Comparison of ENCODE assay signal across 15 cellular contexts in the genomic region with DNA sequence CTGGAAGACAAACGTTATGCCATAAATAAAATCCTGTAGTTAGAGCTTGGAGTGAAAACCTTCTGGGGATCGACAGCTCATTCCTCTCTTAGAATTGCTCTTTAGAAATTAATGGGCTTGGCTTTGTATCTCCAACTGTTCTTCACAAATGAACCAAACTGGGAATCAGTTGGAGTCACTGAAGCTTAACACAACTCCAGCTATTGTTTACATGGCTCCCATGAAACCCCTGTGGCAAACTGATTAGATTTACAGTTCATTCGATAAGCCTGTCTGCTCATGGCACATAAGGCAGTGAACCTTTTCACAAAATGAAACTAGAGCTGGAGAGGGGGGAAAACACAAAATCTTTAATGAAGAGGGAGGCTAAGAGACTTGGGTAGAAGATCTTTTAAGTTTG. TPM values are rescaled to one million over a fixed set of nuclear protein-coding genes. Genes with fewer than 3 reads are reported as not detected.
DNase-seq lines count a peak whose midpoint lies in the region; ATAC-seq and TF ChIP-seq lines count a peak whose summit lies in the region.
"Had no signal": no experiment of that assay in that cellular context is flagged by ENCODE, and none has a peak within 500 bp of the region (broad histone marks: within the 10 kb centered on the region; RNA-seq: fewer than 3 reads in every experiment).

No MANE protein-coding gene starts in this region.

- peaks cover 6% of the 10 kb centered on the region for H3K36me3 Mint-ChIP-seq in natural killer cell treated with Interleukin-12 subunit alpha and Interleukin-12 subunit beta and Interleukin-15 and Interleukin-18, amount 100 ng/mL, for 72 hours
- no peaks in the 10 kb centered on the region for H3K36me3 Mint-ChIP-seq in natural killer cell

- H3K36me3 ChIP-seq in stomach = no peaks in the 10 kb centered on the region
- no peaks in the 10 kb centered on the region for H3K36me3 ChIP-seq in brain microvascular endothelial cell (replicated peaks)
- H3K36me3 ChIP-seq in transverse colon = no peaks in the 10 kb centered on the region

- H3K27me3 ChIP-seq in stomach (no peaks in the 10 kb centered on the region), brain microvascular endothelial cell (replicated peaks) (no peaks in the 10 kb centered on the region), transverse colon (no peaks in the 10 kb centered on the region)

- H3K4me1 ChIP-seq in stomach (peaks cover 0 to 15% (median 0%) of the 10 kb centered on the region in 4 donors), transverse colon (no peaks in the 10 kb centered on the region)

- TF ChIP-seq EP300 in stomach (IDR thresholded peaks at IDR 0.05) = no peak
- no peak for TF ChIP-seq EP300 in transverse colon (IDR thresholded peaks at IDR 0.05; ENCODE audit: low read depth)

- H3K27ac ChIP-seq in stomach (peak overlapping the region in 4 of 5 donors; percentile 16 to 53 (median 44)), brain microvascular endothelial cell (no peak overlapping the region), transverse colon (no peak overlapping the region)

- H3K27me3 Mint-ChIP-seq in natural killer cell treated with Interleukin-12 subunit alpha and Interleukin-12 subunit beta and Interleukin-15 and Interleukin-18, amount 100 ng/mL, for 72 hours = peaks cover 2 to 20% of the 10 kb centered on the region in 2 donors
- H3K27me3 Mint-ChIP-seq in natural killer cell (ENCODE audit: low read depth in 2 of 2) = peaks cover 2 to 10% of the 10 kb centered on the region in 2 donors

- H3K9me3 Mint-ChIP-seq in natural killer cell treated with Interleukin-12 subunit alpha and Interleukin-12 subunit beta and Interleukin-15 and Interleukin-18, amount 100 ng/mL, for 72 hours = no peaks in the 10 kb centered on the region
- H3K9me3 Mint-ChIP-seq in natural killer cell = no peaks in the 10 kb centered on the region

- peak overlapping the region; percentile 42 to 88 for H3K27ac Mint-ChIP-seq in natural killer cell treated with Interleukin-12 subunit alpha and Interleukin-12 subunit beta and Interleukin-15 and Interleukin-18, amount 100 ng/mL, for 72 hours
- no peak overlapping the region for H3K27ac Mint-ChIP-seq in natural killer cell

- WGBS in stomach, 5 donors = 23 to 57% (median 39%) methylated on average over 3 of the region's 3 CpGs
- 80 to 84% methylated on average over 3 of the region's 3 CpGs for WGBS in transverse colon (ENCODE audit: low coverage in 1 of 2), 2 donors

- DNase-seq in natural killer cell treated with Interleukin-12 subunit alpha and Interleukin-12 subunit beta and Interleukin-15 and Interleukin-18, amount 100 ng/mL, for 72 hours (ENCODE audit: low spot score) = no peak
- DNase-seq in natural killer cell (no peak), NCI-H345 (lab: John Stamatoyannopoulos, UW) (peak; percentile 65), foreskin melanocyte (peak; percentile 32), stomach (no peak), brain microvascular endothelial cell (no peak), transverse colon (no peak)
- DNase-seq: COR-L47, EL, GOT3, NCI-H1436, NCI-H2081 treated with DMSO at 0.1 percent for 48 hours had no signal

- H3K9me3 ChIP-seq in stomach (no peaks in the 10 kb centered on the region), transverse colon (no peaks in the 10 kb centered on the region)

- peaks cover 15 to 21% of the 10 kb centered on the region in 2 donors for H3K4me1 Mint-ChIP-seq in natural killer cell treated with Interleukin-12 subunit alpha and Interleukin-12 subunit beta and Interleukin-15 and Interleukin-18, amount 100 ng/mL, for 72 hours (ENCODE audit: low read depth in 2 of 2)
- peaks cover 7 to 15% of the 10 kb centered on the region in 2 donors for H3K4me1 Mint-ChIP-seq in natural killer cell

- H3K4me3 Mint-ChIP-seq in natural killer cell treated with Interleukin-12 subunit alpha and Interleukin-12 subunit beta and Interleukin-15 and Interleukin-18, amount 100 ng/mL, for 72 hours = no peak overlapping the region
- no peak overlapping the region for H3K4me3 Mint-ChIP-seq in natural killer cell

- no peak for ATAC-seq in natural killer cell treated with Interleukin-12 subunit alpha and Interleukin-12 subunit beta and Interleukin-15 and Interleukin-18, amount 100 ng/mL, for 72 hours
- no peak for ATAC-seq in natural killer cell
- no peak for ATAC-seq in GM18861 (IDR thresholded peaks at IDR 0.05; ENCODE audit: unreplicated experiment)
- ATAC-seq: K562, Panc1 had no signal

- in situ Hi-C loops in brain microvascular endothelial cell (cut with HindIII; ENCODE audit: low pct_ligation_motif_present, low sequenced_read_pairs) (no loop called here), transverse colon (cut with MboI; ENCODE audit: low pct_ligation_motif_present in 1 of 4, low pct_unique_long_range_greater_than_20kb in 1 of 4, low sequenced_read_pairs in 3 of 4) (no loop called here)

- no peak overlapping the region for H3K4me3 ChIP-seq in stomach
- no peak overlapping the region for H3K4me3 ChIP-seq in brain microvascular endothelial cell (ENCODE audit: low read depth, low read length)
- no peak overlapping the region for H3K4me3 ChIP-seq in transverse colon
- H3K4me3 ChIP-seq: K562 had no signal

- TF ChIP-seq CTCF in natural killer cell (IDR thresholded peaks at IDR 0.05) = no peak
- TF ChIP-seq CTCF in stomach (IDR thresholded peaks at IDR 0.05) = no peak
- no peak for TF ChIP-seq CTCF in brain microvascular endothelial cell (IDR thresholded peaks at IDR 0.05; ENCODE audit: low read depth, low read length, missing control alignments)
- TF ChIP-seq CTCF in transverse colon (IDR thresholded peaks at IDR 0.05) = no peak

- no peak for TF ChIP-seq POLR2A in stomach (IDR thresholded peaks at IDR 0.05)
- no peak for TF ChIP-seq POLR2A in transverse colon (IDR thresholded peaks at IDR 0.05)

- intact Hi-C loops in natural killer cell (cut with micrococcal nuclease) (no loop called here), stomach (cut with DNase I; ENCODE audit: low total_unique reads) (no loop called here), transverse colon (cut with DNase I; ENCODE audit: low total_unique reads) (no loop called here)

RNA-seq across cellular contexts. Expression of a gene that starts 11.6 kb away (rescaled TPM):
- 10 to 100 TPM; 15.6 to 36.9 TPM for total RNA-seq in natural killer cell treated with Interleukin-12 subunit alpha and Interleukin-12 subunit beta and Interleukin-15 and Interleukin-18, amount 100 ng/mL, for 72 hours
- total RNA-seq in natural killer cell (10 to 100 TPM; 34.0 to 52.8 (median 38.3) TPM), stomach (100 to 1,000 TPM in 3 of 5 donors, 10 to 100 TPM in 2; 20.4 to 391 (median 212) TPM), transverse colon (100 to 1,000 TPM in 3 of 4 donors, 10 to 100 TPM in 1; 80.4 to 267 (median 207) TPM)
- polyA plus RNA-seq in stomach = 10 to 100 TPM; 10.7 to 19.5 (median 18.4) TPM

Comparison
In these comparisons a context has a peak if more than half of its experiments do, and no peak if none do; other contexts are left out.
1. H3K27ac Mint-ChIP-seq: peak in natural killer cell treated with Interleukin-12 subunit alpha and Interleukin-12 subunit beta and Interleukin-15 and Interleukin-18, amount 100 ng/mL, for 72 hours (2 of 2); none in natural killer cell (0 of 2).
2. DNase-seq: peak in NCI-H345 (single experiment) and foreskin melanocyte (single experiment); none in natural killer cell treated with Interleukin-12 subunit alpha and Interleukin-12 subunit beta and Interleukin-15 and Interleukin-18, amount 100 ng/mL, for 72 hours (single experiment), natural killer cell (single experiment), stomach (single experiment), brain microvascular endothelial cell (single experiment) and transverse colon (single experiment).
3. H3K27ac ChIP-seq: peak in stomach (4 of 5); none in brain microvascular endothelial cell (single experiment) and transverse colon (0 of 4).